In the genomic region with DNA sequence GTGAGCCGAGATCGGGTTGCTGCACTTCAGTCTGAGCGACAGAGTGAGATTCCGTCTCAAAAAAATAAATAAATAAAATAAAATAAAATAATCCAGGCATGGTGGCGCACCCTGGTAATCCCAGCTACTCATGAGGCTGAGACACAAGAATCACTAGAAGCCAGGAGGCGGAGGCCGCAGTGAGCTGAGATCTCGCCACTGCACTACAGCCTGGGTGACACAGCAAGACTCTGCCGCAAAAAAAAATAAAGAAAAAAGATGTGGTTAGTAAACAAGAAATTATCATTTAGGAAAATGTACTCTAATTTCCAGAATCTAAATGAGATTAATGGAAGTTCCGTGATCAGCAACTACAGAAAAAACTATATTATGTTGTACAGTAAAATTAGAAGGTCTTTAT, we compare ENCODE assay signal across 19 cellular contexts. TPM values are rescaled to one million over a fixed set of nuclear protein-coding genes. Genes with fewer than 3 reads are reported as not detected.
DNase-seq lines count a peak whose midpoint lies in the region; ATAC-seq, FAIRE-seq and TF ChIP-seq lines count a peak whose summit lies in the region.
"Had no signal": no experiment of that assay in that cellular context is flagged by ENCODE, and none has a peak within 500 bp of the region (broad histone marks: within the 10 kb centered on the region; RNA-seq: fewer than 3 reads in every experiment).

No MANE protein-coding gene starts in this region.

- no peaks in the 10 kb centered on the region for H3K79me2 ChIP-seq in K562 (ENCODE audit: control insufficient read depth, insufficient read depth, low read length)
- H3K79me2 ChIP-seq: parathyroid adenoma had no signal

- no peaks in the 10 kb centered on the region for H3K27me3 ChIP-seq in K562 (ENCODE audit: control insufficient read depth in 2 of 2, insufficient read depth in 2 of 2, low read length in 2 of 2)
- H3K27me3 ChIP-seq: sigmoid colon had no signal

- no peaks in the 10 kb centered on the region for H3K27me3 Mint-ChIP-seq in activated T-cell treated with anti-CD3 and anti-CD28 coated beads, Interleukin-2, amount 50 U/mL, for 24 hours
- H3K27me3 Mint-ChIP-seq in stimulated activated naive CD8-positive, alpha-beta T cell treated with anti-CD3 and anti-CD28 coated beads, Interleukin-15, Interleukin-2, amounts not matched to agents 100 ng/mL and 50 ng/mL, for 24 hours: peaks cover 8% of the 10 kb centered on the region
- H3K27me3 Mint-ChIP-seq: CD4-positive, CD25-positive, alpha-beta regulatory T cell had no signal

- TF ChIP-seq POLR2A in K562 (conservative IDR thresholded peaks at IDR 0.05): no peak

- no peaks in the 10 kb centered on the region for H3K36me3 Mint-ChIP-seq in activated T-cell treated with anti-CD3 and anti-CD28 coated beads, Interleukin-2, amount 50 U/mL, for 24 hours (ENCODE audit: low read depth)
- H3K36me3 Mint-ChIP-seq in stimulated activated naive CD8-positive, alpha-beta T cell treated with anti-CD3 and anti-CD28 coated beads, Interleukin-15, Interleukin-2, amounts not matched to agents 100 ng/mL and 50 ng/mL, for 24 hours (ENCODE audit: low read depth): peaks cover 5% of the 10 kb centered on the region
- H3K36me3 Mint-ChIP-seq: CD4-positive, CD25-positive, alpha-beta regulatory T cell had no signal

- TF ChIP-seq CTCF in K562 (IDR thresholded peaks at IDR 0.05 in 2 of 3, conservative IDR thresholded peaks at IDR 0.05 in 1 of 3; ENCODE audit: insufficient read depth in 2 of 3, low read depth in 1 of 3, low read length in 3 of 3): no peak

- H3K9me1 ChIP-seq in K562 (ENCODE audit: control insufficient read depth, insufficient read depth, low read length): no peaks in the 10 kb centered on the region

- H3K4me3 ChIP-seq in K562: no peak overlapping the region
- H3K4me3 ChIP-seq: sigmoid colon, thoracic aorta had no signal

- H3K9me3 ChIP-seq in K562 (replicated peaks; ENCODE audit: control insufficient read depth, insufficient read depth, low read depth, low read length): no peaks in the 10 kb centered on the region
- H3K9me3 ChIP-seq: sigmoid colon, thoracic aorta had no signal

- peaks cover 38% of the 10 kb centered on the region for H3K4me1 Mint-ChIP-seq in activated T-cell treated with anti-CD3 and anti-CD28 coated beads, Interleukin-2, amount 50 U/mL, for 24 hours (ENCODE audit: low read depth)
- peaks cover 41% of the 10 kb centered on the region for H3K4me1 Mint-ChIP-seq in stimulated activated naive CD8-positive, alpha-beta T cell treated with anti-CD3 and anti-CD28 coated beads, Interleukin-15, Interleukin-2, amounts not matched to agents 100 ng/mL and 50 ng/mL, for 24 hours (ENCODE audit: low read depth)
- H3K4me1 Mint-ChIP-seq: nephron had no signal

- H3K4me2 ChIP-seq in K562 (ENCODE audit: insufficient read depth, low read length): no peak overlapping the region; the same call in 1 of the 2 replicates

- peak overlapping the region in 1 of 2 experiments; percentile 62; a peak in 2 of 4 replicates for H3K9ac ChIP-seq in K562 (ENCODE audit: insufficient read depth in 1 of 2, low read depth in 2 of 2, low read length in 2 of 2)
- H3K9ac ChIP-seq: parathyroid adenoma had no signal

- peak overlapping the region; percentile 23 for H3K4me3 Mint-ChIP-seq in activated T-cell treated with anti-CD3 and anti-CD28 coated beads, Interleukin-2, amount 50 U/mL, for 24 hours
- peak overlapping the region; percentile 67 for H3K4me3 Mint-ChIP-seq in stimulated activated naive CD8-positive, alpha-beta T cell treated with anti-CD3 and anti-CD28 coated beads, Interleukin-15, Interleukin-2, amounts not matched to agents 100 ng/mL and 50 ng/mL, for 24 hours
- H3K4me3 Mint-ChIP-seq: CD4-positive, CD25-positive, alpha-beta regulatory T cell; HFFc6; nephron; T-helper 17 cell had no signal

- CTCF ChIA-PET in K562 (lab: Yijun Ruan, JAX; ENCODE audit: low intra/inter-chr PET ratio): no interaction called here

- in situ Hi-C loops in K562 (cut with MboI): no loop called here

- peaks cover 16 to 23% of the 10 kb centered on the region in 2 experiments; a peak in 4 of 5 replicates for H3K4me1 ChIP-seq in K562 (replicated peaks in 1 of 2; ENCODE audit: control insufficient read depth in 2 of 2, insufficient read depth in 2 of 2, low read length in 2 of 2)
- H3K4me1 ChIP-seq: parathyroid adenoma, sigmoid colon had no signal

- H2AFZ ChIP-seq in K562 (ENCODE audit: low read depth, low read length): peak overlapping the region; percentile 92
- H2AFZ ChIP-seq: parathyroid adenoma had no signal

- no peak for TF ChIP-seq EP300 in K562 (IDR thresholded peaks at IDR 0.05; ENCODE audit: low read length)

- no peaks in the 10 kb centered on the region for H4K20me1 ChIP-seq in K562 (replicated peaks; ENCODE audit: control insufficient read depth, insufficient read depth, low read length)

- peak overlapping the region; percentile 99 for H3K27ac Mint-ChIP-seq in activated T-cell treated with anti-CD3 and anti-CD28 coated beads, Interleukin-2, amount 50 U/mL, for 24 hours
- peak overlapping the region; percentile 94 for H3K27ac Mint-ChIP-seq in stimulated activated naive CD8-positive, alpha-beta T cell treated with anti-CD3 and anti-CD28 coated beads, Interleukin-15, Interleukin-2, amounts not matched to agents 100 ng/mL and 50 ng/mL, for 24 hours
- H3K27ac Mint-ChIP-seq: HFFc6, nephron, T-helper 17 cell had no signal

- 48% methylated on average over 10 of the region's 10 CpGs for WGBS in K562 (ENCODE audit: insufficient coverage, low coverage, missing lambda C conversion rate)

- BruUV-seq in K562 (replicated peaks; lab: Mats Ljungman, UMichigan): no TSS peak

- H3K27ac ChIP-seq in K562 (ENCODE audit: extremely low read depth, low read depth, low read length): peak overlapping the region; percentile 94
- H3K27ac ChIP-seq: parathyroid adenoma, sigmoid colon, thoracic aorta had no signal

- DNase-seq in activated T-cell treated with anti-CD3 and anti-CD28 coated beads for 48 hours (ENCODE audit: low read depth) (peak; percentile 32), K562 (ENCODE audit: extremely low read depth in 1 of 4, low spot score in 3 of 4) (peak in 1 of 4 experiments; percentile 65), mesenteric fat pad (ENCODE audit: low spot score) (no peak), NCI-H510A treated with DMSO at 0.1 percent for 48 hours (lab: John Stamatoyannopoulos, UW) (no peak)
- no peak for DNase-seq in activated T-cell treated with anti-CD3 and anti-CD28 coated beads, Interleukin-2, amount 50 U/mL, for 1 hour
- DNase-seq in activated T-cell treated with anti-CD3 and anti-CD28 coated beads, Interleukin-2, amount 50 U/mL, for 24 hours: peak; percentile 66
- DNase-seq: effector CD8-positive, alpha-beta T cell; HFFc6; NCI-H774; OCI-M1; SIG-M5; sigmoid colon; T-helper 17 cell had no signal

- no peak for TF ChIP-seq RAD21 in K562 (CRISPR knock-in tag; conservative IDR thresholded peaks at IDR 0.05 in 1 of 2, IDR thresholded peaks at IDR 0.05 in 1 of 2)

- peak; percentile 54 for ATAC-seq in K562
- ATAC-seq: T-helper 17 cell had no signal

- POLR2A ChIA-PET in K562 (lab: Yijun Ruan, JAX): interaction anchor here (1.0 to 1.1 kb wide), 3 partner anchors 9 to 16 kb away, joined by 4 read pairs; no protein-coding TSS in a partner anchor

- intact Hi-C loops in K562 (cut with micrococcal nuclease): no loop called here

- H3K36me3 ChIP-seq in K562 (ENCODE audit: control insufficient read depth, insufficient read depth, low read length): no peaks in the 10 kb centered on the region
- H3K36me3 ChIP-seq: sigmoid colon, thoracic aorta had no signal

- peaks cover 2% of the 10 kb centered on the region for H3K9me3 Mint-ChIP-seq in activated T-cell treated with anti-CD3 and anti-CD28 coated beads, Interleukin-2, amount 50 U/mL, for 24 hours
- H3K9me3 Mint-ChIP-seq in stimulated activated naive CD8-positive, alpha-beta T cell treated with anti-CD3 and anti-CD28 coated beads, Interleukin-15, Interleukin-2, amounts not matched to agents 100 ng/mL and 50 ng/mL, for 24 hours: peaks cover 3% of the 10 kb centered on the region
- H3K9me3 Mint-ChIP-seq: HFFc6, nephron had no signal

- no peak for FAIRE-seq in K562 (lab: Jason Lieb, UNC)
- FAIRE-seq: G401.6 had no signal

TF ChIP-seq in K562, 482 proteins besides CTCF, POLR2A, EP300 and RAD21 (continues in another document):
- TF ChIP-seq TAF9B (IDR thresholded peaks at IDR 0.05; ENCODE audit: partially characterized antibody) (peak; percentile 34), PURB (CRISPR knock-in tag; IDR thresholded peaks at IDR 0.05; ENCODE audit: low read depth) (no peak), DPF2 (IDR thresholded peaks at IDR 0.05) (no peak)
- TF ChIP-seq, protein P1, sequence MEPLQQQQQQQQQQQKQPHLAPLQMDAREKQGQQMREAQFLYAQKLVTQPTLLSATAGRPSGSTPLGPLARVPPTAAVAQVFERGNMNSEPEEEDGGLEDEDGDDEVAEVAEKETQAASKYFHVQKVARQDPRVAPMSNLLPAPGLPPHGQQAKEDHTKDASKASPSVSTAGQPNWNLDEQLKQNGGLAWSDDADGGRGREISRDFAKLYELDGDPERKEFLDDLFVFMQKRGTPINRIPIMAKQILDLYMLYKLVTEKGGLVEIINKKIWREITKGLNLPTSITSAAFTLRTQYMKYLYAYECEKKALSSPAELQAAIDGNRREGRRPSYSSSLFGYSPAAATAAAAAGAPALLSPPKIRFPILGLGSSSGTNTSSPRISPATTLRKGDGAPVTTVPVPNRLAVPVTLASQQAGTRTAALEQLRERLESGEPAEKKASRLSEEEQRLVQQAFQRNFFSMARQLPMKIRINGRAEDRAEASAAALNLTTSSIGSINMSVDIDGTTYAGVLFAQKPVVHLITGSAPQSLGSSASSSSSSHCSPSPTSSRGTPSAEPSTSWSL (CRISPR knock-in tag; IDR thresholded peaks at IDR 0.05; ENCODE audit: borderline replicate concordance): no peak

RNA-seq across cellular contexts. Expression of a gene that starts 14.5 kb away (rescaled TPM):
- 104 and 363 TPM in 2 replicates for total RNA-seq in K562 (2011; cell fraction: chromatin; rRNA removed; ENCODE audit: low replicate concordance)
- total RNA-seq in K562 (2011; cell fraction: nucleolus; rRNA removed): 53.9 and 87.2 TPM in 2 replicates
- total RNA-seq in K562 (2011; cell fraction: nucleoplasm; rRNA removed): 148 and 201 TPM in 2 replicates
- total RNA-seq in K562 (2014; rRNA removed) (55.5 and 60.2 TPM in 2 replicates), K562 (2014; rRNA removed; fragmentation: Illumina TruSeq; extraction: Trizol) (88.7 and 92.7 TPM in 2 replicates), K562 (2015; rRNA removed; fragmentation: Illumina TruSeq; extraction: Trizol) (82.6 and 87.3 TPM in 2 replicates), K562 (2021) (63.0 and 65.9 TPM in 2 replicates), mesenteric fat pad (25.6 TPM)
- polyA plus RNA-seq in K562 (2011; rRNA removed) (36.8 and 46.1 TPM in 2 replicates), K562 (2014; fragmentation: Illumina TruSeq; extraction: Trizol) (46.8 and 59.7 TPM in 2 replicates), K562 (2014; fragmentation: Nextera tagmentation; extraction: Ambion mirVana) (10 to 100 TPM; 24.2 to 32.1 TPM), K562 (2014; rRNA removed) (31.9 and 34.4 TPM in 2 replicates)
- 29.9 and 41.2 TPM in 2 replicates for polyA plus RNA-seq in K562 (2011; cell fraction: cytosol; rRNA removed)
- polyA plus RNA-seq in K562 (2011; cell fraction: nucleus; rRNA removed): 32.0 and 38.6 TPM in 2 replicates
- 42.7 and 50.5 TPM in 2 replicates for polyA plus RNA-seq in K562 (2012)
- 341 and 347 TPM in 2 replicates for polyA minus RNA-seq in K562 (2011; rRNA and poly(A)+ RNA removed)
- polyA minus RNA-seq in K562 (2011; cell fraction: cytosol; rRNA and poly(A)+ RNA removed): 82.8 and 105 TPM in 2 replicates
- polyA minus RNA-seq in K562 (2011; cell fraction: nucleus; rRNA and poly(A)+ RNA removed): 202 and 311 TPM in 2 replicates

Comparison
In these comparisons a context has a peak if more than half of its experiments do, and no peak if none do; other contexts are left out.
1. DNase-seq: peak in activated T-cell treated with anti-CD3 and anti-CD28 coated beads for 48 hours (single experiment) and activated T-cell treated with anti-CD3 and anti-CD28 coated beads, Interleukin-2, amount 50 U/mL, for 24 hours (single experiment); none in activated T-cell treated with anti-CD3 and anti-CD28 coated beads, Interleukin-2, amount 50 U/mL, for 1 hour (single experiment), mesenteric fat pad (single experiment) and NCI-H510A treated with DMSO at 0.1 percent for 48 hours (single experiment).